In genomic region chr9:91301161-91301560, GRCh38 we compare ENCODE assay signal across 13 cellular contexts.
A peak's percentile ranks its signal among the peaks of the same experiment; 100 is the strongest.
DNase-seq lines count a peak whose midpoint lies in the region; FAIRE-seq and TF ChIP-seq lines count a peak whose summit lies in the region.
"Had no signal": no experiment of that assay in that cellular context is flagged by ENCODE, and none has a peak within 500 bp of the region (broad histone marks: within the 10 kb centered on the region; RNA-seq: fewer than 3 reads in every experiment).

No MANE protein-coding gene starts in this region.

- peaks cover 28% of the 10 kb centered on the region for H3K36me3 Mint-ChIP-seq in HFFc6 (ENCODE audit: low read depth)

- no peaks in the 10 kb centered on the region for H3K36me3 ChIP-seq in mammary epithelial cell (ENCODE audit: insufficient read depth, low read length)
- H3K36me3 ChIP-seq in keratinocyte (ENCODE audit: control insufficient read depth in 2 of 2, extremely low read depth in 1 of 2, insufficient read depth in 2 of 2, low read length in 2 of 2), result no peaks in the 10 kb centered on the region
- peaks cover 3% of the 10 kb centered on the region in 2 donors for H3K36me3 ChIP-seq in stomach smooth muscle (ENCODE audit: control insufficient read depth in 2 of 2, insufficient read depth in 2 of 2, low read length in 2 of 2)

- CTCF ChIA-PET in mammary epithelial cell (lab: Charles Lee; ENCODE audit: low non-redundant PET), result no interaction called here

- H3K27me3 Mint-ChIP-seq in HFFc6 (ENCODE audit: insufficient read depth), result no peaks in the 10 kb centered on the region

- peaks cover 21% of the 10 kb centered on the region for H3K4me1 ChIP-seq in mammary epithelial cell (ENCODE audit: insufficient read depth, low read length)
- H3K4me1 ChIP-seq in keratinocyte (ENCODE audit: control insufficient read depth, extremely low read depth, insufficient read depth, low read length), result peaks cover 27% of the 10 kb centered on the region
- peaks cover 6% of the 10 kb centered on the region for H3K4me1 ChIP-seq in stomach smooth muscle (ENCODE audit: control insufficient read depth, insufficient read depth, low read length)

- DNase-seq in HFFc6 (peak; percentile 9), mammary epithelial cell (no peak), keratinocyte (ENCODE audit: low read depth, low spot score) (no peak), middle frontal gyrus (ENCODE audit: extremely low spot score, low spot score) (no peak), DMS 273 treated with DMSO at 0.1 percent for 48 hours (lab: John Stamatoyannopoulos, UW) (no peak), DMS53 (lab: John Stamatoyannopoulos, UW) (no peak), substantia nigra (lab: John Stamatoyannopoulos, UW) (no peak)
- DNase-seq: activated naive CD4-positive, alpha-beta T cell treated with Interleukin-2 at 50 U/mL for 16 hours; central memory CD4-positive, alpha-beta T cell; heart left ventricle; kidney; NCI-H2029 treated with DMSO at 0.1 percent for 48 hours had no signal

- H3K4me2 ChIP-seq in mammary epithelial cell (ENCODE audit: insufficient read depth, low read depth, low read length) (peak overlapping the region; percentile 38), keratinocyte (ENCODE audit: control insufficient read depth, extremely low read depth, insufficient read depth, low read depth, low read length) (peak overlapping the region; percentile 61)

- H4K20me1 ChIP-seq in mammary epithelial cell (ENCODE audit: insufficient read depth, low read length) (no peaks in the 10 kb centered on the region), keratinocyte (ENCODE audit: control insufficient read depth, extremely low read depth, insufficient read depth, low read length) (no peaks in the 10 kb centered on the region)

- H3K4me3 Mint-ChIP-seq in HFFc6, result peak overlapping the region; percentile 44; the same call in 1 of the 2 replicates

- H3K4me3 ChIP-seq in mammary epithelial cell (replicated peaks in 1 of 3; ENCODE audit: insufficient read depth in 1 of 3, low read depth in 2 of 3, low read length in 3 of 3) (no peak overlapping the region), keratinocyte (ENCODE audit: control insufficient read depth in 2 of 3, extremely low read depth in 1 of 3, insufficient read depth in 2 of 3, low read depth in 1 of 3, low read length in 3 of 3) (peak overlapping the region in 1 of 3 experiments; percentile 22), stomach smooth muscle (ENCODE audit: low read length in 2 of 2) (no peak overlapping the region)
- H3K4me3 ChIP-seq: heart left ventricle had no signal

- H3K79me2 ChIP-seq in mammary epithelial cell (ENCODE audit: insufficient read depth, low read length), result no peaks in the 10 kb centered on the region
- no peaks in the 10 kb centered on the region for H3K79me2 ChIP-seq in keratinocyte (ENCODE audit: control insufficient read depth, insufficient read depth, low read length)

- H3K27ac ChIP-seq in mammary epithelial cell (ENCODE audit: insufficient read depth, low read depth, low read length) (no peak overlapping the region), keratinocyte (ENCODE audit: control insufficient read depth, insufficient read depth, low read length) (peak overlapping the region; percentile 40), stomach smooth muscle (ENCODE audit: low read length) (peak overlapping the region; percentile 60), substantia nigra (ENCODE audit: low read depth, low read length, poor library complexity, severe bottlenecking) (no peak overlapping the region)

- H2AFZ ChIP-seq in mammary epithelial cell (ENCODE audit: low read depth, low read length) (no peak overlapping the region), keratinocyte (ENCODE audit: control insufficient read depth, low read length) (peak overlapping the region; percentile 49)

- no peak for TF ChIP-seq CTCF in HFFc6 (IDR thresholded peaks at IDR 0.05)
- no peak for TF ChIP-seq CTCF in mammary epithelial cell (conservative IDR thresholded peaks at IDR 0.05 in 1 of 2, IDR thresholded peaks at IDR 0.05 in 1 of 2; ENCODE audit: extremely low read depth in 1 of 2, insufficient read depth in 1 of 2, low read depth in 1 of 2, low read length in 2 of 2)
- TF ChIP-seq CTCF in keratinocyte (optimal IDR thresholded peaks at IDR 0.05 in 1 of 3, IDR thresholded peaks at IDR 0.05 in 1 of 3, conservative IDR thresholded peaks at IDR 0.05 in 1 of 3; ENCODE audit: extremely low read depth in 1 of 3, insufficient read depth in 2 of 3, low read length in 3 of 3), result no peak

- intact Hi-C loops in mammary epithelial cell (cut with micrococcal nuclease), result no loop called here

- 45% methylated on average over 5 of the region's 5 CpGs for WGBS in mammary epithelial cell (ENCODE audit: low coverage, missing lambda C conversion rate)

- dilution Hi-C loops in mammary epithelial cell (cut with HindIII; ENCODE audit: low sequenced_read_pairs), result no loop called here
- dilution Hi-C loops in keratinocyte (cut with MboI; ENCODE audit: extremely low pct_ligation_motif_present, low sequenced_read_pairs), result no loop called here

- H3K9me3 ChIP-seq in mammary epithelial cell (replicated peaks; ENCODE audit: insufficient read depth, low read length), result no peaks in the 10 kb centered on the region
- no peaks in the 10 kb centered on the region for H3K9me3 ChIP-seq in keratinocyte (ENCODE audit: control insufficient read depth, low read depth, low read length)
- H3K9me3 ChIP-seq in stomach smooth muscle (ENCODE audit: control insufficient read depth in 2 of 2, low read length in 2 of 2), result no peaks in the 10 kb centered on the region
- H3K9me3 ChIP-seq: heart left ventricle had no signal

- H3K9ac ChIP-seq in mammary epithelial cell (ENCODE audit: insufficient read depth, low read length) (no peak overlapping the region), keratinocyte (ENCODE audit: control insufficient read depth, extremely low read depth, insufficient read depth, low read length) (peak overlapping the region; percentile 23), stomach smooth muscle (ENCODE audit: low read length in 2 of 2) (no peak overlapping the region)

- H3K9me3 Mint-ChIP-seq in HFFc6, result no peaks in the 10 kb centered on the region

- H3K27me3 ChIP-seq in mammary epithelial cell (ENCODE audit: insufficient read depth, low read length) (no peaks in the 10 kb centered on the region), keratinocyte (ENCODE audit: control insufficient read depth, extremely low read depth, insufficient read depth, low read length) (no peaks in the 10 kb centered on the region), stomach smooth muscle (ENCODE audit: control insufficient read depth in 1 of 2, insufficient read depth in 2 of 2, low read length in 2 of 2) (no peaks in the 10 kb centered on the region)
- H3K27me3 ChIP-seq: heart left ventricle had no signal

- peaks cover 53% of the 10 kb centered on the region for H3K4me1 Mint-ChIP-seq in HFFc6 (ENCODE audit: low read depth)

- in situ Hi-C loops in mammary epithelial cell (cut with MboI; ENCODE audit: low sequenced_read_pairs in 2 of 2), result no loop called here

- no peaks in the 10 kb centered on the region for H3K9me1 ChIP-seq in keratinocyte (ENCODE audit: control insufficient read depth, extremely low read depth, insufficient read depth, low read length)

- BruUV-seq in mammary epithelial cell (replicated peaks; lab: Mats Ljungman, UMichigan), result no TSS peak

- peak overlapping the region; percentile 72 for H3K27ac Mint-ChIP-seq in HFFc6

- FAIRE-seq in keratinocyte (lab: Jason Lieb, UNC), result no peak
- FAIRE-seq: kidney had no signal

Comparison
In these comparisons a context has a peak if more than half of its experiments do, and no peak if none do; other contexts are left out.
1. H3K27ac ChIP-seq: peak in keratinocyte (single experiment) and stomach smooth muscle (single experiment); none in mammary epithelial cell (single experiment) and substantia nigra (single experiment).